ENCODE assay signal across 8 cellular contexts in genomic region chr1:25550155-25550506, GRCh38. TPM values are rescaled to one million over a fixed set of nuclear protein-coding genes. Genes with fewer than 3 reads are reported as not detected.
A peak's percentile ranks its signal among the peaks of the same experiment; 100 is the strongest.
DNase-seq lines count a peak whose midpoint lies in the region; ATAC-seq lines count a peak whose summit lies in the region.

No MANE protein-coding gene starts in this region.

- ATAC-seq in activated CD4-positive, alpha-beta T cell treated with anti-CD3 and anti-CD28 coated beads for 36 hours: peak; percentile 59
- peak; percentile 47 for ATAC-seq in stimulated activated naive CD8-positive, alpha-beta T cell treated with anti-CD3 and anti-CD28 coated beads, Interleukin-15, amount 100 ng/mL, for 72 hours
- ATAC-seq in GM19328 (IDR thresholded peaks at IDR 0.05; ENCODE audit: unreplicated experiment): no peak
- ATAC-seq in aorta (ENCODE audit: low FRiP score): no peak

- peak overlapping the region in 1 of 2 donors; percentile 74 for H3K27ac ChIP-seq in aorta (ENCODE audit: low read depth in 1 of 2, low read length in 2 of 2)

- peaks cover 3% of the 10 kb centered on the region in 2 donors for H3K4me1 ChIP-seq in aorta (ENCODE audit: control insufficient read depth in 1 of 2, insufficient read depth in 2 of 2, low read length in 2 of 2)

- CTCF ChIA-PET in activated CD4-positive, alpha-beta T cell treated with anti-CD3 and anti-CD28 coated beads for 36 hours (lab: Charles Lee): interaction anchor here (0.5 to 2.3 kb wide), 18 partner anchors 11 to 806 kb away, joined by 3 to 17 read pairs (median 4); partner anchors contain the start of gene PAFAH2

- H3K9me3 ChIP-seq in aorta (ENCODE audit: control insufficient read depth, low read length): no peaks in the 10 kb centered on the region

- DNase-seq in activated CD4-positive, alpha-beta T cell treated with anti-CD3 and anti-CD28 coated beads for 36 hours: no peak
- DNase-seq in activated CD4-positive, alpha-beta T cell treated with anti-CD3 and anti-CD28 coated beads, Interleukin-2, amount 50 U/mL, for 1 hour: no peak
- DNase-seq in SKM-1 (lab: John Stamatoyannopoulos, UW; ENCODE audit: unreplicated experiment) (peak; percentile 75), fibroblast of peridontal ligament (ENCODE audit: extremely low read depth) (peak; percentile 20), SW480 (ENCODE audit: low spot score) (no peak), aorta (no peak)
- no peak for DNase-seq in stimulated activated naive CD8-positive, alpha-beta T cell treated with anti-CD3 and anti-CD28 coated beads, Interleukin-15, amount 100 ng/mL, for 72 hours

- POLR2A ChIA-PET in activated CD4-positive, alpha-beta T cell treated with anti-CD3 and anti-CD28 coated beads for 36 hours (lab: Charles Lee): interaction anchor here (0.5 to 2.0 kb wide), 9 partner anchors 8 to 1601 kb away, joined by 3 to 14 read pairs (median 4); no protein-coding TSS in a partner anchor

- peaks cover 90% of the 10 kb centered on the region for H3K4me1 Mint-ChIP-seq in activated CD4-positive, alpha-beta T cell treated with anti-CD3 and anti-CD28 coated beads for 36 hours
- H3K4me1 Mint-ChIP-seq in stimulated activated naive CD8-positive, alpha-beta T cell treated with anti-CD3 and anti-CD28 coated beads, Interleukin-15, amount 100 ng/mL, for 72 hours: peaks cover 96% of the 10 kb centered on the region

- WGBS in aorta, 2 donors: 47 to 54% methylated on average over 2 of the region's 2 CpGs

- peak overlapping the region; percentile 98 for H3K27ac Mint-ChIP-seq in activated CD4-positive, alpha-beta T cell treated with anti-CD3 and anti-CD28 coated beads for 36 hours
- H3K27ac Mint-ChIP-seq in stimulated activated naive CD8-positive, alpha-beta T cell treated with anti-CD3 and anti-CD28 coated beads, Interleukin-15, amount 100 ng/mL, for 72 hours: peak overlapping the region; percentile 50 to 87

- H3K36me3 ChIP-seq in aorta (ENCODE audit: control insufficient read depth in 1 of 2, insufficient read depth in 2 of 2, low read length in 1 of 2): no peaks in the 10 kb centered on the region

- intact Hi-C loops in activated CD4-positive, alpha-beta T cell treated with anti-CD3 and anti-CD28 coated beads for 36 hours (cut with DNase I, micrococcal nuclease): loop anchor here in 1 of 2 experiments (1.0 kb wide), 1 partner anchor 12 kb away; no protein-coding TSS in a partner anchor
- intact Hi-C loops in aorta (cut with DNase I): no loop called here

- peak overlapping the region; percentile 69 for H3K4me3 Mint-ChIP-seq in activated CD4-positive, alpha-beta T cell treated with anti-CD3 and anti-CD28 coated beads for 36 hours
- H3K4me3 Mint-ChIP-seq in stimulated activated naive CD8-positive, alpha-beta T cell treated with anti-CD3 and anti-CD28 coated beads, Interleukin-15, amount 100 ng/mL, for 72 hours: peak overlapping the region; percentile 78 to 88

- H3K4me3 ChIP-seq in aorta (ENCODE audit: low read length in 2 of 2): no peak overlapping the region

- H3K36me3 Mint-ChIP-seq in activated CD4-positive, alpha-beta T cell treated with anti-CD3 and anti-CD28 coated beads for 36 hours (ENCODE audit: low read depth): peaks cover 7% of the 10 kb centered on the region

- no peaks in the 10 kb centered on the region for H3K9me3 Mint-ChIP-seq in activated CD4-positive, alpha-beta T cell treated with anti-CD3 and anti-CD28 coated beads for 36 hours (ENCODE audit: low read depth)
- no peaks in the 10 kb centered on the region for H3K9me3 Mint-ChIP-seq in stimulated activated naive CD8-positive, alpha-beta T cell treated with anti-CD3 and anti-CD28 coated beads, Interleukin-15, amount 100 ng/mL, for 72 hours

- H3K27me3 Mint-ChIP-seq in activated CD4-positive, alpha-beta T cell treated with anti-CD3 and anti-CD28 coated beads for 36 hours: no peaks in the 10 kb centered on the region
- no peaks in the 10 kb centered on the region for H3K27me3 Mint-ChIP-seq in stimulated activated naive CD8-positive, alpha-beta T cell treated with anti-CD3 and anti-CD28 coated beads, Interleukin-15, amount 100 ng/mL, for 72 hours

- H3K27me3 ChIP-seq in aorta (ENCODE audit: control insufficient read depth in 1 of 2, insufficient read depth in 2 of 2, low read length in 1 of 2): no peaks in the 10 kb centered on the region

RNA-seq across cellular contexts. Expression of gene LDLRAP1, which starts 6.7 kb away (rescaled TPM):
- total RNA-seq in activated CD4-positive, alpha-beta T cell treated with anti-CD3 and anti-CD28 coated beads for 36 hours: 10 to 100 TPM; 13.0 to 14.6 TPM
- 10 to 100 TPM; 25.6 to 34.7 TPM for total RNA-seq in aorta
- 10 to 100 TPM; 17.5 to 33.9 TPM for polyA plus RNA-seq in aorta

Comparison
In these comparisons a context has a peak if more than half of its experiments do, and no peak if none do; other contexts are left out.
1. ATAC-seq: peak in activated CD4-positive, alpha-beta T cell treated with anti-CD3 and anti-CD28 coated beads for 36 hours (single experiment) and stimulated activated naive CD8-positive, alpha-beta T cell treated with anti-CD3 and anti-CD28 coated beads, Interleukin-15, amount 100 ng/mL, for 72 hours (single experiment); none in GM19328 (single experiment) and aorta (single experiment).
2. DNase-seq: peak in SKM-1 (single experiment) and fibroblast of peridontal ligament (single experiment); none in activated CD4-positive, alpha-beta T cell treated with anti-CD3 and anti-CD28 coated beads for 36 hours (single experiment), activated CD4-positive, alpha-beta T cell treated with anti-CD3 and anti-CD28 coated beads, Interleukin-2, amount 50 U/mL, for 1 hour (single experiment), stimulated activated naive CD8-positive, alpha-beta T cell treated with anti-CD3 and anti-CD28 coated beads, Interleukin-15, amount 100 ng/mL, for 72 hours (0 of 2), SW480 (single experiment) and aorta (0 of 2).